1 cellular context compared by ENCODE assay signal in the genomic region with DNA sequence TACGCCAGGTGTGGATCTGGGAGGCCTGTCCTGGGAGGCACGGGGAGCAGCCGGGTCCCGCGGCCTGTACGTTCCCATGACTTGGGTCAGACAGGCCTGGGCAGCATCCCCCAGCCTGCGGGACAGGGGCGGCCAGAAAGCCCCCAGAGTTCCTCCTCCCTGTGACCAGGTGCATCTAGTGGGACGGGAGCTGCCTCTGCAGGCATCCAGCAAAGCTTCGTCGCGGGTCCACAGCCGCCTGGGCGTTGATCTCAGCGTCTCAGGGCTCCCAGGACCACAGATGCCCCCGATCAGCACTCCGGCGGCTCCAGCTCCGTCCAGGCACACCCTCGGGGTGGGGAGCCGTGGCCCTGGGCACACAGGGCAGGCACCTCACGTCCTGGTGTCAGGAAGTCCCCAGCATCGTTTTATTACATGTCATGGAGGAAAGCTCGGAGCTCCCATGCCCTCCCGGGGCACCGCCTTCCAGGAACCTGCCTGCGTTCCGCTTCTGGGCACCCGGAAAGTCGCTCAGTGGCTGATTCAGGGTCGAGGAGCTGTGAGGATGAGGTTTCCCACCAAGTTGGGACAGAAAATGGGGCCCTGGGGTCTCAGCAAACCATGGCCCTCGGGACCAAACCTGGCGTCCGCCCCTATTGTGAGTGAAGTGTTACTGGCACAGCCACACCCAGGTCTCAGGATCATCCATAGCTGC.
TF ChIP-seq lines count a peak whose summit lies in the region.

No MANE protein-coding gene starts in this region.

TF ChIP-seq in IMR-90, 13 proteins besides CTCF, POLR2A, EP300 and RAD21:
- no peak for TF ChIP-seq CEBPB (IDR thresholded peaks at IDR 0.05; ENCODE audit: low read depth, low read length)
- TF ChIP-seq, protein P1, sequence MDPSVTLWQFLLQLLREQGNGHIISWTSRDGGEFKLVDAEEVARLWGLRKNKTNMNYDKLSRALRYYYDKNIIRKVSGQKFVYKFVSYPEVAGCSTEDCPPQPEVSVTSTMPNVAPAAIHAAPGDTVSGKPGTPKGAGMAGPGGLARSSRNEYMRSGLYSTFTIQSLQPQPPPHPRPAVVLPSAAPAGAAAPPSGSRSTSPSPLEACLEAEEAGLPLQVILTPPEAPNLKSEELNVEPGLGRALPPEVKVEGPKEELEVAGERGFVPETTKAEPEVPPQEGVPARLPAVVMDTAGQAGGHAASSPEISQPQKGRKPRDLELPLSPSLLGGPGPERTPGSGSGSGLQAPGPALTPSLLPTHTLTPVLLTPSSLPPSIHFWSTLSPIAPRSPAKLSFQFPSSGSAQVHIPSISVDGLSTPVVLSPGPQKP (IDR thresholded peaks at IDR 0.05; ENCODE audit: borderline replicate concordance, low read depth, low read length), result no peak
- TF ChIP-seq, protein P2, sequence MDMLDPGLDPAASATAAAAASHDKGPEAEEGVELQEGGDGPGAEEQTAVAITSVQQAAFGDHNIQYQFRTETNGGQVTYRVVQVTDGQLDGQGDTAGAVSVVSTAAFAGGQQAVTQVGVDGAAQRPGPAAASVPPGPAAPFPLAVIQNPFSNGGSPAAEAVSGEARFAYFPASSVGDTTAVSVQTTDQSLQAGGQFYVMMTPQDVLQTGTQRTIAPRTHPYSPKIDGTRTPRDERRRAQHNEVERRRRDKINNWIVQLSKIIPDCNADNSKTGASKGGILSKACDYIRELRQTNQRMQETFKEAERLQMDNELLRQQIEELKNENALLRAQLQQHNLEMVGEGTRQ (IDR thresholded peaks at IDR 0.05; ENCODE audit: low read depth, low read length), result no peak
- TF ChIP-seq MXI1 (IDR thresholded peaks at IDR 0.05; ENCODE audit: borderline replicate concordance, low read depth, low read length), result no peak
- no peak for TF ChIP-seq SMC3 (IDR thresholded peaks at IDR 0.05; ENCODE audit: low read depth, low read length)
- TF ChIP-seq MAFK (IDR thresholded peaks at IDR 0.05; ENCODE audit: low read depth, low read length), result no peak
- TF ChIP-seq MAZ (IDR thresholded peaks at IDR 0.05; ENCODE audit: borderline replicate concordance, low read depth, low read length), result no peak
- TF ChIP-seq BHLHE40 (IDR thresholded peaks at IDR 0.05; ENCODE audit: low read depth, low read length), result no peak
